9 cellular contexts compared by ENCODE assay signal in genomic region chr5:176608937-176609723, GRCh38. TPM values are rescaled to one million over a fixed set of nuclear protein-coding genes. Genes with fewer than 3 reads are reported as not detected.
A peak's percentile ranks its signal among the peaks of the same experiment; 100 is the strongest.
DNase-seq lines count a peak whose midpoint lies in the region; ATAC-seq and TF ChIP-seq lines count a peak whose summit lies in the region.
"Had no signal": no experiment of that assay in that cellular context is flagged by ENCODE, and none has a peak within 500 bp of the region (broad histone marks: within the 10 kb centered on the region; RNA-seq: fewer than 3 reads in every experiment).

No MANE protein-coding gene starts in this region.

- H3K14ac ChIP-seq in IMR-90 (replicated peaks; ENCODE audit: low read depth, low read length): no peak overlapping the region

- TF ChIP-seq RAD21 in IMR-90 (IDR thresholded peaks at IDR 0.05; ENCODE audit: low read length): no peak

- peak; percentile 28 for ATAC-seq in GM19372 (IDR thresholded peaks at IDR 0.05; ENCODE audit: low read depth, unreplicated experiment)
- no peak for ATAC-seq in IMR-90 (ENCODE audit: low read depth)
- ATAC-seq in activated naive CD8-positive, alpha-beta T cell treated with anti-CD3 and anti-CD28 coated beads, Interleukin-2, amount 50 U/mL, for 24 hours: peak; percentile 3
- ATAC-seq in left lung: no peak
- ATAC-seq in upper lobe of left lung (ENCODE audit: low FRiP score in 2 of 2): no peak

- H3K4me3 Mint-ChIP-seq in activated naive CD8-positive, alpha-beta T cell treated with anti-CD3 and anti-CD28 coated beads, Interleukin-2, amount 50 U/mL, for 24 hours: peak overlapping the region; percentile 85

- WGBS in IMR-90 (ENCODE audit: extremely low coverage in 2 of 2, insufficient read length in 1 of 2), 2 experiments: 14% methylated on average over 19 of the region's 46 CpGs; no CpG with 5 or more reads in 1 of the 2 experiments
- WGBS in upper lobe of left lung, 2 donors: 39 to 42% methylated on average over 32 to 43 of the region's 46 CpGs

- intact Hi-C loops in IMR-90 (cut with micrococcal nuclease) (no loop called here), left lung (cut with DNase I) (no loop called here)

- TF ChIP-seq CTCF in BJ (IDR thresholded peaks at IDR 0.05; ENCODE audit: insufficient read depth, low read depth, low read length) (no peak), IMR-90 (conservative IDR thresholded peaks at IDR 0.05; ENCODE audit: low read depth, low read length) (no peak), left lung (IDR thresholded peaks at IDR 0.05) (no peak), upper lobe of left lung (IDR thresholded peaks at IDR 0.05) (no peak)

- H4K8ac ChIP-seq in IMR-90 (ENCODE audit: low read depth in 2 of 2, low read length in 2 of 2): no peak overlapping the region

- peaks cover 41% of the 10 kb centered on the region for H3K27me3 Mint-ChIP-seq in activated naive CD8-positive, alpha-beta T cell treated with anti-CD3 and anti-CD28 coated beads, Interleukin-2, amount 50 U/mL, for 24 hours

- H3K4me1 ChIP-seq in IMR-90 (ENCODE audit: control insufficient read depth, insufficient read depth, low read length) (peaks cover 8% of the 10 kb centered on the region), left lung (peaks cover 0 to 19% of the 10 kb centered on the region in 2 donors), upper lobe of left lung (peaks cover 6 to 20% (median 11%) of the 10 kb centered on the region in 4 donors)

- peak overlapping the region; percentile 52 for H3K4me2 ChIP-seq in IMR-90 (ENCODE audit: low read depth, low read length)

- no peak for TF ChIP-seq POLR2A in IMR-90 (IDR thresholded peaks at IDR 0.05; ENCODE audit: low read depth, low read length)
- TF ChIP-seq POLR2A in upper lobe of left lung (IDR thresholded peaks at IDR 0.05): no peak

- H2BK120ac ChIP-seq in IMR-90 (ENCODE audit: low read depth, low read length): no peak overlapping the region

- H2BK5ac ChIP-seq in IMR-90 (ENCODE audit: low read depth, low read length, poor library complexity, severe bottlenecking): no peak overlapping the region

- CTCF ChIA-PET in BJ (lab: Yijun Ruan, JAX): no interaction called here
- CTCF ChIA-PET in IMR-90 (lab: Yijun Ruan, JAX): no interaction called here

- H2AFZ ChIP-seq in IMR-90 (replicated peaks; ENCODE audit: low read length, poor library complexity): peak overlapping the region; percentile 89

- no peaks in the 10 kb centered on the region for H3K9me3 Mint-ChIP-seq in activated naive CD8-positive, alpha-beta T cell treated with anti-CD3 and anti-CD28 coated beads, Interleukin-2, amount 50 U/mL, for 24 hours

- no peak overlapping the region for H4K5ac ChIP-seq in IMR-90 (ENCODE audit: low read depth, low read length)

- H2AK9ac ChIP-seq in IMR-90 (replicated peaks; ENCODE audit: low read depth, low read length, poor library complexity): peak overlapping the region; percentile 16

- H3K27me3 ChIP-seq in BJ (ENCODE audit: control insufficient read depth, insufficient read depth, low read length) (no peaks in the 10 kb centered on the region), IMR-90 (ENCODE audit: control insufficient read depth, insufficient read depth, low read length) (no peaks in the 10 kb centered on the region), left lung (peaks cover 0 to 58% of the 10 kb centered on the region in 2 donors), upper lobe of left lung (peaks cover 0 to 5% (median 1%) of the 10 kb centered on the region in 4 donors)

- POLR2A ChIA-PET in BJ (lab: Charles Lee) (no interaction called here), IMR-90 (lab: Charles Lee; ENCODE audit: unreplicated experiment) (no interaction called here)

- H3K9ac ChIP-seq in IMR-90 (ENCODE audit: low read depth, low read length): no peak overlapping the region

- H3K36me3 Mint-ChIP-seq in activated naive CD8-positive, alpha-beta T cell treated with anti-CD3 and anti-CD28 coated beads, Interleukin-2, amount 50 U/mL, for 24 hours (ENCODE audit: low read depth): no peaks in the 10 kb centered on the region

- H3K56ac ChIP-seq in IMR-90 (ENCODE audit: extremely low read depth, insufficient read depth, low read length): no peak overlapping the region; the same call in 1 of the 2 replicates

- H4K91ac ChIP-seq in IMR-90 (ENCODE audit: insufficient read depth, low read depth, low read length): no peak overlapping the region

- peak overlapping the region; percentile 58; the same call in 1 of the 2 replicates for H2AK5ac ChIP-seq in IMR-90 (ENCODE audit: low read depth, low read length)

- H3K4me3 ChIP-seq in BJ (ENCODE audit: low read depth, low read length) (peak overlapping the region; percentile 64), IMR-90 (ENCODE audit: insufficient read depth, low read depth, low read length) (peak overlapping the region; percentile 74), left lung (peak overlapping the region; percentile 52 to 75), upper lobe of left lung (peak overlapping the region; percentile 72 to 89 (median 78))

- peaks cover 28% of the 10 kb centered on the region for H3K9me1 ChIP-seq in IMR-90 (ENCODE audit: insufficient read depth, low read length)

- no peaks in the 10 kb centered on the region for H3K9me3 ChIP-seq in IMR-90 (ENCODE audit: control insufficient read depth, insufficient read depth, low read length)
- H3K9me3 ChIP-seq in left lung: no peaks in the 10 kb centered on the region
- no peaks in the 10 kb centered on the region for H3K9me3 ChIP-seq in upper lobe of left lung

- in situ Hi-C loops in IMR-90 (cut with MboI; ENCODE audit: low sequenced_read_pairs): no loop called here

- no peak overlapping the region for H2BK15ac ChIP-seq in IMR-90 (ENCODE audit: low read depth, low read length)

- no peak for DNase-seq in BJ (ENCODE audit: low read depth)
- no peak for DNase-seq in IMR-90
- peak; percentile 31 for DNase-seq in activated naive CD8-positive, alpha-beta T cell treated with anti-CD3 and anti-CD28 coated beads, Interleukin-2, amount 50 U/mL, for 24 hours
- no peak for DNase-seq in left lung
- no peak for DNase-seq in upper lobe of left lung
- DNase-seq in DMS153 treated with DMSO at 0.1 percent for 48 hours (lab: John Stamatoyannopoulos, UW; ENCODE audit: unreplicated experiment): no peak
- no peak for DNase-seq in islet precursor cell

- peaks cover 21% of the 10 kb centered on the region for H4K20me1 ChIP-seq in IMR-90 (ENCODE audit: insufficient read depth, low read length)

- BruUV-seq in IMR-90 (replicated peaks; lab: Mats Ljungman, UMichigan): no TSS peak

- H3K4ac ChIP-seq in IMR-90 (ENCODE audit: low read depth, low read length): no peak overlapping the region

- H3K27ac Mint-ChIP-seq in activated naive CD8-positive, alpha-beta T cell treated with anti-CD3 and anti-CD28 coated beads, Interleukin-2, amount 50 U/mL, for 24 hours: peak overlapping the region; percentile 85

- H3K4me1 Mint-ChIP-seq in activated naive CD8-positive, alpha-beta T cell treated with anti-CD3 and anti-CD28 coated beads, Interleukin-2, amount 50 U/mL, for 24 hours: peaks cover 14% of the 10 kb centered on the region

- H3K27ac ChIP-seq in IMR-90 (ENCODE audit: insufficient read depth, low read length): no peak overlapping the region; the same call in 1 of the 2 replicates
- H3K27ac ChIP-seq in left lung: no peak overlapping the region
- H3K27ac ChIP-seq in upper lobe of left lung: no peak overlapping the region

- no peak overlapping the region for H2BK20ac ChIP-seq in IMR-90 (ENCODE audit: low read depth, low read length)

- peak overlapping the region; percentile 61; the same call in 1 of the 2 replicates for H3K23ac ChIP-seq in IMR-90 (ENCODE audit: low read depth, low read length)

- dilution Hi-C loops in IMR-90 (cut with HindIII; ENCODE audit: low sequenced_read_pairs, unreplicated experiment): no loop called here

- no peak overlapping the region for H3K18ac ChIP-seq in IMR-90 (ENCODE audit: low read depth, low read length)

- peaks cover 4 to 30% of the 10 kb centered on the region in 2 experiments; a peak in 3 of 4 replicates for H3K79me1 ChIP-seq in IMR-90 (ENCODE audit: low read depth in 1 of 2, low read length in 2 of 2)

- no peaks in the 10 kb centered on the region for H3K36me3 ChIP-seq in BJ (ENCODE audit: control insufficient read depth, insufficient read depth, low read length)
- H3K36me3 ChIP-seq in IMR-90 (ENCODE audit: control insufficient read depth, insufficient read depth, low read length): no peaks in the 10 kb centered on the region
- no peaks in the 10 kb centered on the region for H3K36me3 ChIP-seq in left lung
- no peaks in the 10 kb centered on the region for H3K36me3 ChIP-seq in upper lobe of left lung

- TF ChIP-seq EP300 in upper lobe of left lung (IDR thresholded peaks at IDR 0.05): no peak

RNA-seq across cellular contexts. Expression of gene GPRIN1, which starts 0.8 kb away (rescaled TPM):
- polyA plus RNA-seq in BJ (2011; rRNA removed) (1.9 and 2.4 TPM in 2 replicates), IMR-90 (2012; rRNA removed) (4.7 and 5.1 TPM in 2 replicates)
- 1.6 and 2.0 TPM in 2 replicates for polyA minus RNA-seq in BJ (2011; rRNA and poly(A)+ RNA removed)
- total RNA-seq in IMR-90 (2012; rRNA removed) (2.5 and 3.0 TPM in 2 replicates), left lung (1 to 10 TPM; 2.1 to 2.6 TPM), upper lobe of left lung (1 to 10 TPM in 3 of 6 donors, under 1 TPM in 3; under 0.01 to 4.0 (median 1.3) TPM)
- 3.6 TPM in 2 replicates for polyA plus RNA-seq in IMR-90 (2012; cell fraction: cytosol; rRNA removed)
- polyA plus RNA-seq in IMR-90 (2012; cell fraction: nucleus; rRNA removed; ENCODE audit: low replicate concordance): 1.4 and 2.5 TPM in 2 replicates

RNA-seq across cellular contexts. Expression of gene SNCB, which starts 21.2 kb away (rescaled TPM):
- not detected in 2 replicates for polyA plus RNA-seq in BJ (2011; rRNA removed)
- not detected in 2 replicates for polyA minus RNA-seq in BJ (2011; rRNA and poly(A)+ RNA removed)
- total RNA-seq in IMR-90 (2012; rRNA removed): not detected in 2 replicates
- 0.40 and 0.41 TPM in 2 replicates for polyA plus RNA-seq in IMR-90 (2012; rRNA removed)
- 0.52 and 0.58 TPM in 2 replicates for polyA plus RNA-seq in IMR-90 (2012; cell fraction: cytosol; rRNA removed)
- 0.51 and 0.54 TPM in 2 replicates for polyA plus RNA-seq in IMR-90 (2012; cell fraction: nucleus; rRNA removed; ENCODE audit: low replicate concordance)
- total RNA-seq in left lung: not detected
- not detected for total RNA-seq in upper lobe of left lung
- total RNA-seq: mononuclear cell had no signal

RNA-seq across cellular contexts. Expression of gene EIF4E1B, which starts 21.3 kb away (rescaled TPM):
- polyA plus RNA-seq in BJ (2011; rRNA removed): not detected in 2 replicates
- not detected in 2 replicates for polyA minus RNA-seq in BJ (2011; rRNA and poly(A)+ RNA removed)
- total RNA-seq in IMR-90 (2012; rRNA removed): not detected in 2 replicates
- polyA plus RNA-seq in IMR-90 (2012; rRNA removed): not detected in 2 replicates
- not detected in 2 replicates for polyA plus RNA-seq in IMR-90 (2012; cell fraction: cytosol; rRNA removed)
- not detected in 2 replicates for polyA plus RNA-seq in IMR-90 (2012; cell fraction: nucleus; rRNA removed; ENCODE audit: low replicate concordance)
- total RNA-seq in left lung: not detected
- not detected for total RNA-seq in upper lobe of left lung

RNA-seq across cellular contexts. Expression of gene TSPAN17, which starts 38.2 kb away (rescaled TPM):
- polyA plus RNA-seq in BJ (2011; rRNA removed) (50.4 and 65.8 TPM in 2 replicates), IMR-90 (2012; rRNA removed) (40.9 and 41.6 TPM in 2 replicates)
- polyA minus RNA-seq in BJ (2011; rRNA and poly(A)+ RNA removed): 39.4 and 58.2 TPM in 2 replicates
- total RNA-seq in IMR-90 (2012; rRNA removed) (34.2 and 35.3 TPM in 2 replicates), left lung (10 to 100 TPM; 38.7 to 48.3 TPM), upper lobe of left lung (10 to 100 TPM; 20.1 to 36.8 (median 25.6) TPM)
- polyA plus RNA-seq in IMR-90 (2012; cell fraction: cytosol; rRNA removed): 40.1 and 58.5 TPM in 2 replicates
- 74.1 and 106 TPM in 2 replicates for polyA plus RNA-seq in IMR-90 (2012; cell fraction: nucleus; rRNA removed; ENCODE audit: low replicate concordance)

RNA-seq across cellular contexts. Expression of gene CDHR2, which starts 60.0 kb away (rescaled TPM):
- polyA plus RNA-seq in BJ (2011; rRNA removed) (not detected in 2 replicates), IMR-90 (2012; rRNA removed) (not detected in 2 replicates)
- polyA minus RNA-seq in BJ (2011; rRNA and poly(A)+ RNA removed): 0.05 TPM in 1 of 2 replicates, not detected in the other
- total RNA-seq in IMR-90 (2012; rRNA removed) (not detected in 2 replicates), left lung (under 1 TPM in 1 of 2 donors, not detected in 1; 0.26 TPM), upper lobe of left lung (under 1 TPM in 2 of 6 donors, not detected in 4; 0.30 to 0.34 TPM)
- polyA plus RNA-seq in IMR-90 (2012; cell fraction: cytosol; rRNA removed): not detected in 2 replicates
- 0.07 TPM in 2 replicates for polyA plus RNA-seq in IMR-90 (2012; cell fraction: nucleus; rRNA removed; ENCODE audit: low replicate concordance)

Comparison
In these comparisons a context has a peak if more than half of its experiments do, and no peak if none do; other contexts are left out.
1. ATAC-seq: peak in GM19372 (single experiment) and activated naive CD8-positive, alpha-beta T cell treated with anti-CD3 and anti-CD28 coated beads, Interleukin-2, amount 50 U/mL, for 24 hours (single experiment); none in IMR-90 (single experiment), left lung (single experiment) and upper lobe of left lung (0 of 2).
2. Peak in every context shown above with its lines, with median percentiles within 50 percentile points of each other: H3K4me3 ChIP-seq.